In the genomic region with DNA sequence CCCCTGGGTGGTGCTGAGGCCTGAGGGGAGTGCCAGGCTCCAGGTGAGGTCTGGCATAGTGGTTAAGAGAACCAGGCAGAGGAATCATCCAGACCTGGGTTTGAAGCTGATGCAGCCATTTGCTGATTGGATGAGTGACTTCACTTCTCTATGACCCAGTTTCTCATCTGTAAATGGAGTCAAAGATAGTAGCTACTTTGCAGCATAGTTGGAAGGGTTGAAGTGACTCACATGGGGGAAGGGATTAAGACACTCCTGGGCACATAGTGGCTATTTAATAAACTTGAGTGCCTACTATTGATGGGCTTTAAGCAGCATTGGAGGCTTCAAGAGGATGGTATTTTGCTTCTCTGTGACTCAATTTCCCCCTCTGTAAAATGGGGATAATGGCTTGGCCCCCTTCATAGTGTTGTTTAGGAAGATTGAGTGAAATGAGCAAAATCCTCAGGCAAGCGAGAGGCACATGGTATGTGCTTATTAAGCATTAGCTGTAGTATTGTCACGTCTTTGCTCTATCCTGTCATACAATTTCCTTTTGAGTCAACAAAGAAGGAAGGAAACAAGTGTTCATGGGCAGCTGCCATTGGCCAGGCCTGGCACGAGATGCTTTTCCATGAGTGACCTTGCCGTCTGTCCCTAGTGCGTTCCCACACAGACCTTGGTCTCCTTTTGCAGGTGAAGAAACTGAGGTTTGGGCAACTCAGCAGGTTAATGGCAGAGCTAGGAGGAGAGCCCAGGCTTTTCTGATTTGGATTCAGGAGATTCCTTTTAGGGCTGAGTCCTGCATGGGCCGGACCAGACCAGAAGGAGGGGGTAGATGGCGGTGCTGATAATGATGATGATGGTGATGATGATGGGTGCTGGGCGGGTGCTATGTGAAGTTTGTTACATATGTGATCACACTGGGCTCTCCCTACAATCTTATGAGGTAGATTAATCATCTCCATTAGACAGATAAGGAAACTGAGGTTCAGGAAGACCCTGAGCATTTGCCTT, we compare ENCODE assay signal across 21 cellular contexts.
A peak's percentile ranks its signal among the peaks of the same experiment; 100 is the strongest.
DNase-seq lines count a peak whose midpoint lies in the region; ATAC-seq and TF ChIP-seq lines count a peak whose summit lies in the region.
"Had no signal": no experiment of that assay in that cellular context is flagged by ENCODE, and none has a peak within 500 bp of the region (broad histone marks: within the 10 kb centered on the region; RNA-seq: fewer than 3 reads in every experiment).

No MANE protein-coding gene starts in this region.

- H2AFZ ChIP-seq in GM23248: no peak overlapping the region

- H3K27ac Mint-ChIP-seq in mesothelial cell of epicardium: peak overlapping the region; percentile 97
- H3K27ac Mint-ChIP-seq: CD4-positive, CD25-positive, alpha-beta regulatory T cell had no signal

- H3K4me2 ChIP-seq in GM23248 (ENCODE audit: unreplicated experiment): no peak overlapping the region
- H3K4me2 ChIP-seq: KMS-11 had no signal

- H3K36me3 ChIP-seq in GM23248 (ENCODE audit: low read depth) (no peaks in the 10 kb centered on the region), suprapubic skin (no peaks in the 10 kb centered on the region)
- H3K36me3 ChIP-seq: BE2C, SJSA1 had no signal

- DNase-seq in GM23248: peak; percentile 34
- DNase-seq in amniotic epithelial cell (ENCODE audit: low read depth): peak; percentile 47
- DNase-seq in mesothelial cell of epicardium (ENCODE audit: low spot score in 2 of 2, unreplicated experiment in 2 of 2): no peak
- DNase-seq in SHP77 treated with DMSO at 0.1 percent for 48 hours (lab: John Stamatoyannopoulos, UW): no peak
- no peak for DNase-seq in suprapubic skin (ENCODE audit: low spot score in 2 of 2)
- no peak for DNase-seq in stimulated activated CD4-positive, alpha-beta T cell treated with anti-CD3 and anti-CD28 coated beads, Interleukin-4, amount 100 ng/mL, for 24 hours
- DNase-seq in putamen (ENCODE audit: low spot score): no peak
- DNase-seq: BE2C; Caco-2; CD4-positive, CD25-positive, alpha-beta regulatory T cell; GF-D8; GOT3; NCI-H1417; NCI-H187; NCI-H2107; NCI-H510A treated with DMSO at 0.1 percent for 48 hours; NCI-H774 had no signal

- H3K9me2 ChIP-seq in GM23248 (ENCODE audit: insufficient read depth): no peaks in the 10 kb centered on the region

- H3F3A ChIP-seq in GM23248 (ENCODE audit: insufficient read depth): no peaks in the 10 kb centered on the region

- peaks cover 26% of the 10 kb centered on the region for H3K27me3 ChIP-seq in GM23248 (replicated peaks; ENCODE audit: insufficient read depth)
- no peaks in the 10 kb centered on the region for H3K27me3 ChIP-seq in suprapubic skin
- H3K27me3 ChIP-seq: BE2C had no signal

- H3K36me3 Mint-ChIP-seq in mesothelial cell of epicardium: peaks cover under 1% of the 10 kb centered on the region
- H3K36me3 Mint-ChIP-seq: CD4-positive, CD25-positive, alpha-beta regulatory T cell had no signal

- TF ChIP-seq EP300 in suprapubic skin (IDR thresholded peaks at IDR 0.05): no peak

- TF ChIP-seq CTCF in mesothelial cell of epicardium (IDR thresholded peaks at IDR 0.05; ENCODE audit: unreplicated experiment) (no peak), suprapubic skin (IDR thresholded peaks at IDR 0.05) (no peak)

- in situ Hi-C loops in GM23248 (cut with MboI): no loop called here

- no peak overlapping the region for H3K27ac ChIP-seq in GM23248
- H3K27ac ChIP-seq in suprapubic skin: no peak overlapping the region
- H3K27ac ChIP-seq: KMS-11, SJSA1 had no signal

- no peaks in the 10 kb centered on the region for H4K20me1 ChIP-seq in GM23248 (ENCODE audit: insufficient read depth)

- H3K4me3 Mint-ChIP-seq in mesothelial cell of epicardium: no peak overlapping the region
- H3K4me3 Mint-ChIP-seq: CD4-positive, CD25-positive, alpha-beta regulatory T cell had no signal

- peak; percentile 46 for ATAC-seq in esophagus mucosa
- ATAC-seq: HepG2 had no signal

- H3K4me1 ChIP-seq in GM23248 (ENCODE audit: insufficient read depth) (no peaks in the 10 kb centered on the region), suprapubic skin (peaks cover 23% of the 10 kb centered on the region)
- H3K4me1 ChIP-seq: BE2C, SJSA1 had no signal

- no peak for TF ChIP-seq POLR2A in suprapubic skin (IDR thresholded peaks at IDR 0.05)

- no peak overlapping the region for H3K4me3 ChIP-seq in GM23248
- H3K4me3 ChIP-seq in suprapubic skin: no peak overlapping the region
- H3K4me3 ChIP-seq: SJSA1 had no signal

- H3K9me3 Mint-ChIP-seq in mesothelial cell of epicardium: peaks cover under 1% of the 10 kb centered on the region

- no peaks in the 10 kb centered on the region for H3K9me3 ChIP-seq in GM23248 (ENCODE audit: low read depth)
- H3K9me3 ChIP-seq in suprapubic skin: no peaks in the 10 kb centered on the region
- H3K9me3 ChIP-seq: BE2C, Caco-2, SJSA1 had no signal

- no peaks in the 10 kb centered on the region for H3K27me3 Mint-ChIP-seq in mesothelial cell of epicardium (ENCODE audit: low read depth)

- 79 to 83% methylated on average over 8 of the region's 8 CpGs for WGBS in GM23248 (ENCODE audit: low coverage in 1 of 2, low lambda C conversion rate in 2 of 2, missing lambda C conversion rate in 2 of 2), 2 experiments
- 73% methylated on average over 8 of the region's 8 CpGs for WGBS in suprapubic skin

- peaks cover 63% of the 10 kb centered on the region for H3K4me1 Mint-ChIP-seq in mesothelial cell of epicardium

- no peak overlapping the region for H3K9ac ChIP-seq in GM23248
- H3K9ac ChIP-seq: KMS-11 had no signal

- H3K79me2 ChIP-seq in GM23248 (ENCODE audit: insufficient read depth): no peaks in the 10 kb centered on the region

Comparison
In these comparisons a context has a peak if more than half of its experiments do, and no peak if none do; other contexts are left out.
1. DNase-seq: peak in GM23248 (single experiment) and amniotic epithelial cell (single experiment); none in mesothelial cell of epicardium (0 of 2), SHP77 treated with DMSO at 0.1 percent for 48 hours (single experiment), suprapubic skin (0 of 2), stimulated activated CD4-positive, alpha-beta T cell treated with anti-CD3 and anti-CD28 coated beads, Interleukin-4, amount 100 ng/mL, for 24 hours (single experiment) and putamen (single experiment).